In genomic region chr12:75892779-75893408, GRCh38 we compare ENCODE assay signal across 1 cellular context.
TF ChIP-seq lines count a peak whose summit lies in the region.

No MANE protein-coding gene starts in this region.

TF ChIP-seq in K562, 482 proteins besides CTCF, POLR2A, EP300 and RAD21 (continued from another document and continues in another):
- TF ChIP-seq SMARCA4 (IDR thresholded peaks at IDR 0.05) (peak; percentile 98), HOXB6 (CRISPR knock-in tag; IDR thresholded peaks at IDR 0.05; ENCODE audit: borderline replicate concordance) (no peak), BHLHE40 (IDR thresholded peaks at IDR 0.05; ENCODE audit: low read length) (peak; percentile 79), ZBTB8A (IDR thresholded peaks at IDR 0.05; ENCODE audit: partially characterized antibody) (no peak), SAP30 (IDR thresholded peaks at IDR 0.05; ENCODE audit: borderline replicate concordance, insufficient read depth, low read depth, low read length, poor library complexity, severe bottlenecking) (no peak), HINFP (tag; conservative IDR thresholded peaks at IDR 0.05; ENCODE audit: low read depth) (no peak), HMGN3 (IDR thresholded peaks at IDR 0.05; ENCODE audit: borderline replicate concordance, extremely low read depth, insufficient read length, low read depth, low read length) (peak; percentile 92), RBM14 (IDR thresholded peaks at IDR 0.05; ENCODE audit: borderline replicate concordance, insufficient read depth, low read depth, low read length) (no peak), ZFP1 (CRISPR knock-in tag; IDR thresholded peaks at IDR 0.05) (no peak; the same call in 1 of the 2 replicates), DDX20 (tag; IDR thresholded peaks at IDR 0.05; ENCODE audit: low read depth) (peak; percentile 63), MXI1 (IDR thresholded peaks at IDR 0.05; ENCODE audit: low read depth, low read length) (peak; percentile 68; the same call in 1 of the 2 replicates), ZNF347 (CRISPR knock-in tag; IDR thresholded peaks at IDR 0.05; ENCODE audit: low read depth) (no peak), FOSL1 (tag; conservative IDR thresholded peaks at IDR 0.05) (peak; percentile 95), ZNF23 (CRISPR knock-in tag; IDR thresholded peaks at IDR 0.05) (no peak), BRCA1 (IDR thresholded peaks at IDR 0.05) (no peak), BRCA1 (CRISPR knock-in tag; IDR thresholded peaks at IDR 0.05) (no peak), STAG1 (CRISPR knock-in tag; IDR thresholded peaks at IDR 0.05; ENCODE audit: borderline replicate concordance) (no peak), ZNF76 (CRISPR knock-in tag; IDR thresholded peaks at IDR 0.05; ENCODE audit: borderline replicate concordance) (0 out of 2 replicates have a peak, but pooled peaks have one; percentile 73), ZNF766 (CRISPR knock-in tag; conservative IDR thresholded peaks at IDR 0.05) (peak; percentile 93), TAF15 (IDR thresholded peaks at IDR 0.05; ENCODE audit: low read depth, low read length) (no peak), NRF1 (conservative IDR thresholded peaks at IDR 0.05 in 1 of 2, IDR thresholded peaks at IDR 0.05 in 1 of 2) (no peak), ZNF589 (CRISPR knock-in tag; IDR thresholded peaks at IDR 0.05; ENCODE audit: low read depth) (peak; percentile 99), ZC3H8 (IDR thresholded peaks at IDR 0.05) (no peak), CBFA2T2 (conservative IDR thresholded peaks at IDR 0.05) (peak; percentile 99), XRCC3 (IDR thresholded peaks at IDR 0.05) (no peak), PML (IDR thresholded peaks at IDR 0.05; ENCODE audit: low read length) (peak; percentile 99), RBBP5 (IDR thresholded peaks at IDR 0.05; ENCODE audit: borderline replicate concordance, insufficient read depth, low read length, poor library complexity, severe bottlenecking) (no peak), ZNF274 (IDR thresholded peaks at IDR 0.05; ENCODE audit: borderline replicate concordance, low read depth, low read length) (peak; percentile 73), CSDE1 (IDR thresholded peaks at IDR 0.05) (no peak), BRF2 (IDR thresholded peaks at IDR 0.05; ENCODE audit: borderline replicate concordance, insufficient read depth, insufficient read length) (no peak), NR2C2 (CRISPR knock-in tag; IDR thresholded peaks at IDR 0.05) (no peak), NR2C2 (tag; IDR thresholded peaks at IDR 0.05) (peak; percentile 69), NFIC (IDR thresholded peaks at IDR 0.05) (peak; percentile 98), ZNF324 (CRISPR knock-in tag; IDR thresholded peaks at IDR 0.05) (0 out of 2 replicates have a peak, but pooled peaks have one; percentile 30), CC2D1A (IDR thresholded peaks at IDR 0.05) (peak; percentile 99), NR3C1 (CRISPR knock-in tag; IDR thresholded peaks at IDR 0.05) (no peak), ZNF707 (CRISPR knock-in tag; conservative IDR thresholded peaks at IDR 0.05) (0 out of 2 replicates have a peak, but pooled peaks have one; percentile 19), ARID1B (IDR thresholded peaks at IDR 0.05) (peak; percentile 99), SNIP1 (IDR thresholded peaks at IDR 0.05; ENCODE audit: low read depth) (no peak)
- TF ChIP-seq, protein P1, sequence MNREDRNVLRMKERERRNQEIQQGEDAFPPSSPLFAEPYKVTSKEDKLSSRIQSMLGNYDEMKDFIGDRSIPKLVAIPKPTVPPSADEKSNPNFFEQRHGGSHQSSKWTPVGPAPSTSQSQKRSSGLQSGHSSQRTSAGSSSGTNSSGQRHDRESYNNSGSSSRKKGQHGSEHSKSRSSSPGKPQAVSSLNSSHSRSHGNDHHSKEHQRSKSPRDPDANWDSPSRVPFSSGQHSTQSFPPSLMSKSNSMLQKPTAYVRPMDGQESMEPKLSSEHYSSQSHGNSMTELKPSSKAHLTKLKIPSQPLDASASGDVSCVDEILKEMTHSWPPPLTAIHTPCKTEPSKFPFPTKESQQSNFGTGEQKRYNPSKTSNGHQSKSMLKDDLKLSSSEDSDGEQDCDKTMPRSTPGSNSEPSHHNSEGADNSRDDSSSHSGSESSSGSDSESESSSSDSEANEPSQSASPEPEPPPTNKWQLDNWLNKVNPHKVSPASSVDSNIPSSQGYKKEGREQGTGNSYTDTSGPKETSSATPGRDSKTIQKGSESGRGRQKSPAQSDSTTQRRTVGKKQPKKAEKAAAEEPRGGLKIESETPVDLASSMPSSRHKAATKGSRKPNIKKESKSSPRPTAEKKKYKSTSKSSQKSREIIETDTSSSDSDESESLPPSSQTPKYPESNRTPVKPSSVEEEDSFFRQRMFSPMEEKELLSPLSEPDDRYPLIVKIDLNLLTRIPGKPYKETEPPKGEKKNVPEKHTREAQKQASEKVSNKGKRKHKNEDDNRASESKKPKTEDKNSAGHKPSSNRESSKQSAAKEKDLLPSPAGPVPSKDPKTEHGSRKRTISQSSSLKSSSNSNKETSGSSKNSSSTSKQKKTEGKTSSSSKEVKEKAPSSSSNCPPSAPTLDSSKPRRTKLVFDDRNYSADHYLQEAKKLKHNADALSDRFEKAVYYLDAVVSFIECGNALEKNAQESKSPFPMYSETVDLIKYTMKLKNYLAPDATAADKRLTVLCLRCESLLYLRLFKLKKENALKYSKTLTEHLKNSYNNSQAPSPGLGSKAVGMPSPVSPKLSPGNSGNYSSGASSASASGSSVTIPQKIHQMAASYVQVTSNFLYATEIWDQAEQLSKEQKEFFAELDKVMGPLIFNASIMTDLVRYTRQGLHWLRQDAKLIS (CRISPR knock-in tag; IDR thresholded peaks at IDR 0.05) = no peak
- TF ChIP-seq, protein P2, sequence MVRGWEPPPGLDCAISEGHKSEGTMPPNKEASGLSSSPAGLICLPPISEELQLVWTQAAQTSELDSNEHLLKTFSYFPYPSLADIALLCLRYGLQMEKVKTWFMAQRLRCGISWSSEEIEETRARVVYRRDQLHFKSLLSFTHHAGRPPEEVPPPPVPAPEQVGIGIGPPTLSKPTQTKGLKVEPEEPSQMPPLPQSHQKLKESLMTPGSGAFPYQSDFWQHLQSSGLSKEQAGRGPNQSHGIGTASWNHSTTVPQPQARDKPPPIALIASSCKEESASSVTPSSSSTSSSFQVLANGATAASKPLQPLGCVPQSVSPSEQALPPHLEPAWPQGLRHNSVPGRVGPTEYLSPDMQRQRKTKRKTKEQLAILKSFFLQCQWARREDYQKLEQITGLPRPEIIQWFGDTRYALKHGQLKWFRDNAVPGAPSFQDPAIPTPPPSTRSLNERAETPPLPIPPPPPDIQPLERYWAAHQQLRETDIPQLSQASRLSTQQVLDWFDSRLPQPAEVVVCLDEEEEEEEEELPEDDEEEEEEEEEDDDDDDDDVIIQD (CRISPR knock-in tag; IDR thresholded peaks at IDR 0.05) = no peak
- TF ChIP-seq, protein P3, sequence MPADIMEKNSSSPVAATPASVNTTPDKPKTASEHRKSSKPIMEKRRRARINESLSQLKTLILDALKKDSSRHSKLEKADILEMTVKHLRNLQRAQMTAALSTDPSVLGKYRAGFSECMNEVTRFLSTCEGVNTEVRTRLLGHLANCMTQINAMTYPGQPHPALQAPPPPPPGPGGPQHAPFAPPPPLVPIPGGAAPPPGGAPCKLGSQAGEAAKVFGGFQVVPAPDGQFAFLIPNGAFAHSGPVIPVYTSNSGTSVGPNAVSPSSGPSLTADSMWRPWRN (IDR thresholded peaks at IDR 0.05; ENCODE audit: low read depth) = peak; percentile 97
- TF ChIP-seq, protein P4, sequence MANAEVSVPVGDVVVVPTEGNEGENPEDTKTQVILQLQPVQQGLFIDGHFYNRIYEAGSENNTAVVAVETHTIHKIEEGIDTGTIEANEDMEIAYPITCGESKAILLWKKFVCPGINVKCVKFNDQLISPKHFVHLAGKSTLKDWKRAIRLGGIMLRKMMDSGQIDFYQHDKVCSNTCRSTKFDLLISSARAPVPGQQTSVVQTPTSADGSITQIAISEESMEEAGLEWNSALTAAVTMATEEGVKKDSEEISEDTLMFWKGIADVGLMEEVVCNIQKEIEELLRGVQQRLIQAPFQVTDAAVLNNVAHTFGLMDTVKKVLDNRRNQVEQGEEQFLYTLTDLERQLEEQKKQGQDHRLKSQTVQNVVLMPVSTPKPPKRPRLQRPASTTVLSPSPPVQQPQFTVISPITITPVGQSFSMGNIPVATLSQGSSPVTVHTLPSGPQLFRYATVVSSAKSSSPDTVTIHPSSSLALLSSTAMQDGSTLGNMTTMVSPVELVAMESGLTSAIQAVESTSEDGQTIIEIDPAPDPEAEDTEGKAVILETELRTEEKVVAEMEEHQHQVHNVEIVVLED (CRISPR knock-in tag; IDR thresholded peaks at IDR 0.05) = no peak
- TF ChIP-seq, protein P5, sequence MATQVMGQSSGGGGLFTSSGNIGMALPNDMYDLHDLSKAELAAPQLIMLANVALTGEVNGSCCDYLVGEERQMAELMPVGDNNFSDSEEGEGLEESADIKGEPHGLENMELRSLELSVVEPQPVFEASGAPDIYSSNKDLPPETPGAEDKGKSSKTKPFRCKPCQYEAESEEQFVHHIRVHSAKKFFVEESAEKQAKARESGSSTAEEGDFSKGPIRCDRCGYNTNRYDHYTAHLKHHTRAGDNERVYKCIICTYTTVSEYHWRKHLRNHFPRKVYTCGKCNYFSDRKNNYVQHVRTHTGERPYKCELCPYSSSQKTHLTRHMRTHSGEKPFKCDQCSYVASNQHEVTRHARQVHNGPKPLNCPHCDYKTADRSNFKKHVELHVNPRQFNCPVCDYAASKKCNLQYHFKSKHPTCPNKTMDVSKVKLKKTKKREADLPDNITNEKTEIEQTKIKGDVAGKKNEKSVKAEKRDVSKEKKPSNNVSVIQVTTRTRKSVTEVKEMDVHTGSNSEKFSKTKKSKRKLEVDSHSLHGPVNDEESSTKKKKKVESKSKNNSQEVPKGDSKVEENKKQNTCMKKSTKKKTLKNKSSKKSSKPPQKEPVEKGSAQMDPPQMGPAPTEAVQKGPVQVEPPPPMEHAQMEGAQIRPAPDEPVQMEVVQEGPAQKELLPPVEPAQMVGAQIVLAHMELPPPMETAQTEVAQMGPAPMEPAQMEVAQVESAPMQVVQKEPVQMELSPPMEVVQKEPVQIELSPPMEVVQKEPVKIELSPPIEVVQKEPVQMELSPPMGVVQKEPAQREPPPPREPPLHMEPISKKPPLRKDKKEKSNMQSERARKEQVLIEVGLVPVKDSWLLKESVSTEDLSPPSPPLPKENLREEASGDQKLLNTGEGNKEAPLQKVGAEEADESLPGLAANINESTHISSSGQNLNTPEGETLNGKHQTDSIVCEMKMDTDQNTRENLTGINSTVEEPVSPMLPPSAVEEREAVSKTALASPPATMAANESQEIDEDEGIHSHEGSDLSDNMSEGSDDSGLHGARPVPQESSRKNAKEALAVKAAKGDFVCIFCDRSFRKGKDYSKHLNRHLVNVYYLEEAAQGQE (CRISPR knock-in tag; IDR thresholded peaks at IDR 0.05; ENCODE audit: low read depth) = no peak
- TF ChIP-seq, protein P6, sequence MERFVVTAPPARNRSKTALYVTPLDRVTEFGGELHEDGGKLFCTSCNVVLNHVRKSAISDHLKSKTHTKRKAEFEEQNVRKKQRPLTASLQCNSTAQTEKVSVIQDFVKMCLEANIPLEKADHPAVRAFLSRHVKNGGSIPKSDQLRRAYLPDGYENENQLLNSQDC (CRISPR knock-in tag; IDR thresholded peaks at IDR 0.05) = no peak
- TF ChIP-seq, protein P7, sequence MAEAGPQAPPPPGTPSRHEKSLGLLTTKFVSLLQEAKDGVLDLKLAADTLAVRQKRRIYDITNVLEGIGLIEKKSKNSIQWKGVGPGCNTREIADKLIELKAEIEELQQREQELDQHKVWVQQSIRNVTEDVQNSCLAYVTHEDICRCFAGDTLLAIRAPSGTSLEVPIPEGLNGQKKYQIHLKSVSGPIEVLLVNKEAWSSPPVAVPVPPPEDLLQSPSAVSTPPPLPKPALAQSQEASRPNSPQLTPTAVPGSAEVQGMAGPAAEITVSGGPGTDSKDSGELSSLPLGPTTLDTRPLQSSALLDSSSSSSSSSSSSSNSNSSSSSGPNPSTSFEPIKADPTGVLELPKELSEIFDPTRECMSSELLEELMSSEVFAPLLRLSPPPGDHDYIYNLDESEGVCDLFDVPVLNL (CRISPR knock-in tag; IDR thresholded peaks at IDR 0.05; ENCODE audit: low read depth) = no peak
- TF ChIP-seq, protein P8, sequence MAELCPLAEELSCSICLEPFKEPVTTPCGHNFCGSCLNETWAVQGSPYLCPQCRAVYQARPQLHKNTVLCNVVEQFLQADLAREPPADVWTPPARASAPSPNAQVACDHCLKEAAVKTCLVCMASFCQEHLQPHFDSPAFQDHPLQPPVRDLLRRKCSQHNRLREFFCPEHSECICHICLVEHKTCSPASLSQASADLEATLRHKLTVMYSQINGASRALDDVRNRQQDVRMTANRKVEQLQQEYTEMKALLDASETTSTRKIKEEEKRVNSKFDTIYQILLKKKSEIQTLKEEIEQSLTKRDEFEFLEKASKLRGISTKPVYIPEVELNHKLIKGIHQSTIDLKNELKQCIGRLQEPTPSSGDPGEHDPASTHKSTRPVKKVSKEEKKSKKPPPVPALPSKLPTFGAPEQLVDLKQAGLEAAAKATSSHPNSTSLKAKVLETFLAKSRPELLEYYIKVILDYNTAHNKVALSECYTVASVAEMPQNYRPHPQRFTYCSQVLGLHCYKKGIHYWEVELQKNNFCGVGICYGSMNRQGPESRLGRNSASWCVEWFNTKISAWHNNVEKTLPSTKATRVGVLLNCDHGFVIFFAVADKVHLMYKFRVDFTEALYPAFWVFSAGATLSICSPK (IDR thresholded peaks at IDR 0.05; ENCODE audit: borderline replicate concordance) = no peak
- TF ChIP-seq, protein P9, sequence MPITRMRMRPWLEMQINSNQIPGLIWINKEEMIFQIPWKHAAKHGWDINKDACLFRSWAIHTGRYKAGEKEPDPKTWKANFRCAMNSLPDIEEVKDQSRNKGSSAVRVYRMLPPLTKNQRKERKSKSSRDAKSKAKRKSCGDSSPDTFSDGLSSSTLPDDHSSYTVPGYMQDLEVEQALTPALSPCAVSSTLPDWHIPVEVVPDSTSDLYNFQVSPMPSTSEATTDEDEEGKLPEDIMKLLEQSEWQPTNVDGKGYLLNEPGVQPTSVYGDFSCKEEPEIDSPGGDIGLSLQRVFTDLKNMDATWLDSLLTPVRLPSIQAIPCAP (CRISPR knock-in tag; IDR thresholded peaks at IDR 0.05; ENCODE audit: borderline replicate concordance) = no peak
